In genomic region chr2:84314250-84314649, GRCh38 we compare ENCODE assay signal across 2 cellular contexts.
TF ChIP-seq lines count a peak whose summit lies in the region.

No MANE protein-coding gene starts in this region.

TF ChIP-seq in HCT116, 20 proteins besides CTCF, POLR2A, EP300 and RAD21 (continued from another document):
- TF ChIP-seq REST (IDR thresholded peaks at IDR 0.05; ENCODE audit: low read depth) (no peak), EGR1 (IDR thresholded peaks at IDR 0.05; ENCODE audit: low read depth) (no peak), YY1 (IDR thresholded peaks at IDR 0.05; ENCODE audit: extremely low read depth, insufficient replicate concordance, low read depth, low read length) (no peak), FOSL1 (IDR thresholded peaks at IDR 0.05; ENCODE audit: low read depth) (no peak), SRF (IDR thresholded peaks at IDR 0.05; ENCODE audit: low read depth) (no peak), ZFX (IDR thresholded peaks at IDR 0.05) (no peak), SP1 (IDR thresholded peaks at IDR 0.05; ENCODE audit: low read depth) (no peak), ELF1 (IDR thresholded peaks at IDR 0.05; ENCODE audit: borderline replicate concordance, low read depth) (no peak), CBX3 (IDR thresholded peaks at IDR 0.05; ENCODE audit: low read depth) (no peak)

TF ChIP-seq in K562, 482 proteins besides CTCF, POLR2A, EP300 and RAD21 (continued from another document):
- no peak for TF ChIP-seq DEAF1 (CRISPR knock-in tag; IDR thresholded peaks at IDR 0.05)
- no peak for TF ChIP-seq ZKSCAN3 (CRISPR knock-in tag; IDR thresholded peaks at IDR 0.05)
- TF ChIP-seq ZEB2 (IDR thresholded peaks at IDR 0.05), result no peak
- no peak for TF ChIP-seq RBFOX2 (IDR thresholded peaks at IDR 0.05; ENCODE audit: low read depth, low read length)
- TF ChIP-seq THRA (IDR thresholded peaks at IDR 0.05), result no peak
- TF ChIP-seq SMAD2 (IDR thresholded peaks at IDR 0.05; ENCODE audit: low read depth, low read length), result no peak
- no peak for TF ChIP-seq NBN (IDR thresholded peaks at IDR 0.05; ENCODE audit: low read depth)
- no peak for TF ChIP-seq SREBF2 (CRISPR knock-in tag; IDR thresholded peaks at IDR 0.05)
- TF ChIP-seq ZNF445 (CRISPR knock-in tag; IDR thresholded peaks at IDR 0.05; ENCODE audit: low read depth), result no peak
- no peak for TF ChIP-seq ZBED1 (IDR thresholded peaks at IDR 0.05)
- TF ChIP-seq PRMT5 (CRISPR knock-in tag; IDR thresholded peaks at IDR 0.05), result no peak
